Comparison of ENCODE assay signal across 9 cellular contexts in the genomic region with DNA sequence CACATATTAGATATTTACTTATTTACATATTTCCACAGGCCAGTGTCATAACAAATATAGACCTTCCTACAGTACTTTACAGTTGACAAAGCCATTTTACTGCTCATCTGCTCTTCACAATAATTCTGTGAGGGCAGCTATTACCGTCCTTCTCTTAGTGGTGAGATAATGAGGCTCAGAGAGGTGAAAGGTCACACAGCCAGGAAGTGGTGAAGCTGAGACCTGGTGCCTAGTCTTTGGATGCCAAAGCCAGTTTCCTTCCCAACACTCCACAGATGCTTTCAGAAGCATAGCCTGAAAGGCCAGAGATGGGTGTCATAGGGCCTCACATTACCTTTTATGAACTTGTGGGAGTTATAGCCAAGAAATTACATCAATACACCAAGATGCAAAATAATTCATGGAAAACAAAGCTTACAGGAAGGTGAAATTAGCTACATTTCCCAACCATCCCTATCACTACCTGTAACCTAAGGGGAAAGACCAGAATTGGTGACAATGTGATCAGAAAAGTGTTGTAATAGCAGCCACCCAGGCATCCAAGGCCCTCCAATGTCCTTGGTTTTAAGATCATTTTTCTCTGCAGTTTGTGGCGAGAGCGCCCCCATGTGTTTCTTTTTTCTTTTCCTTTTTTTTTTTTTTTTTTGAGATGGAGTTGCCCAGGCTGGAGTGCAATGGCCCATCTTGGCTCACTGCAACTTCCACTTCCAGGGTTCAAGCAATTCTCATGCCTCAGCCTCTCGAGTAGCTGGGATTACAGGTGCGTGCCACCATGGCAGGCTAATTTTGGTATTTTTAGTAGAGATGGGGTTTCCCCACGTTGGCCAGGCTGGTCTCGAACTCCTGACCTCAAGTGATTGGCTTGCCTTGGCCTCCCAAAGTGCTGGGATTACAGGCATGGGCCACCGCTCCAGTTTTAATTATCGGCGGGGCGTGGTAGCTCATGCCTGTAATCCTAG. TPM values are rescaled to one million over a fixed set of nuclear protein-coding genes. Genes with fewer than 3 reads are reported as not detected.
DNase-seq lines count a peak whose midpoint lies in the region; ATAC-seq and TF ChIP-seq lines count a peak whose summit lies in the region.
"Had no signal": no experiment of that assay in that cellular context is flagged by ENCODE, and none has a peak within 500 bp of the region (broad histone marks: within the 10 kb centered on the region; RNA-seq: fewer than 3 reads in every experiment).

No MANE protein-coding gene starts in this region.

- peak; percentile 64 for DNase-seq in activated CD4-positive, alpha-beta T cell treated with anti-CD3 and anti-CD28 coated beads, Interleukin-2, amount 10 ng/mL, durations not matched to agents 24 days and 14 days
- DNase-seq in activated CD4-positive, alpha-beta T cell treated with anti-CD3 and anti-CD28 coated beads for 4 hours = no peak
- DNase-seq in MV-4-11 (lab: John Stamatoyannopoulos, UW) = peak; percentile 16
- DNase-seq in activated naive CD8-positive, alpha-beta T cell treated with anti-CD3 and anti-CD28 coated beads, Interleukin-2, amount 50 U/mL, for 24 hours = peak; percentile 8
- DNase-seq in nephron progenitor cell = peak; percentile 36
- DNase-seq in foreskin melanocyte = no peak

- intact Hi-C loops in activated CD4-positive, alpha-beta T cell treated with anti-CD3 and anti-CD28 coated beads, Interleukin-2, amount 10 ng/mL, durations not matched to agents 24 days and 14 days (cut with micrococcal nuclease) = no loop called here

- peak; percentile 60 for TF ChIP-seq CTCF in nephron progenitor cell (IDR thresholded peaks at IDR 0.05)

- H3K9me3 Mint-ChIP-seq in activated CD4-positive, alpha-beta T cell treated with anti-CD3 and anti-CD28 coated beads, Interleukin-2, amount 10 ng/mL, durations not matched to agents 24 days and 14 days = no peaks in the 10 kb centered on the region
- H3K9me3 Mint-ChIP-seq in activated naive CD8-positive, alpha-beta T cell treated with anti-CD3 and anti-CD28 coated beads, Interleukin-2, amount 50 U/mL, for 24 hours = no peaks in the 10 kb centered on the region
- H3K9me3 Mint-ChIP-seq in nephron progenitor cell = no peaks in the 10 kb centered on the region

- H3K4me3 Mint-ChIP-seq in activated CD4-positive, alpha-beta T cell treated with anti-CD3 and anti-CD28 coated beads, Interleukin-2, amount 10 ng/mL, durations not matched to agents 24 days and 14 days = no peak overlapping the region
- H3K4me3 Mint-ChIP-seq in activated naive CD8-positive, alpha-beta T cell treated with anti-CD3 and anti-CD28 coated beads, Interleukin-2, amount 50 U/mL, for 24 hours = no peak overlapping the region
- H3K4me3 Mint-ChIP-seq in nephron progenitor cell = no peak overlapping the region
- H3K4me3 Mint-ChIP-seq: activated naive CD8-positive, alpha-beta T cell had no signal

- H3K27ac Mint-ChIP-seq in activated CD4-positive, alpha-beta T cell treated with anti-CD3 and anti-CD28 coated beads, Interleukin-2, amount 10 ng/mL, durations not matched to agents 24 days and 14 days = no peak overlapping the region
- no peak overlapping the region for H3K27ac Mint-ChIP-seq in activated naive CD8-positive, alpha-beta T cell treated with anti-CD3 and anti-CD28 coated beads, Interleukin-2, amount 50 U/mL, for 24 hours
- no peak overlapping the region for H3K27ac Mint-ChIP-seq in nephron progenitor cell
- H3K27ac Mint-ChIP-seq: activated naive CD8-positive, alpha-beta T cell had no signal

- peaks cover 3% of the 10 kb centered on the region for H3K27me3 Mint-ChIP-seq in activated CD4-positive, alpha-beta T cell treated with anti-CD3 and anti-CD28 coated beads, Interleukin-2, amount 10 ng/mL, durations not matched to agents 24 days and 14 days
- no peaks in the 10 kb centered on the region for H3K27me3 Mint-ChIP-seq in activated naive CD8-positive, alpha-beta T cell treated with anti-CD3 and anti-CD28 coated beads, Interleukin-2, amount 50 U/mL, for 24 hours
- H3K27me3 Mint-ChIP-seq in nephron progenitor cell (ENCODE audit: low read depth, poor library complexity) = peaks cover 13% of the 10 kb centered on the region
- H3K27me3 Mint-ChIP-seq: activated naive CD8-positive, alpha-beta T cell had no signal

- peaks cover 5% of the 10 kb centered on the region for H3K4me1 Mint-ChIP-seq in activated CD4-positive, alpha-beta T cell treated with anti-CD3 and anti-CD28 coated beads, Interleukin-2, amount 10 ng/mL, durations not matched to agents 24 days and 14 days
- peaks cover 5% of the 10 kb centered on the region for H3K4me1 Mint-ChIP-seq in activated naive CD8-positive, alpha-beta T cell treated with anti-CD3 and anti-CD28 coated beads, Interleukin-2, amount 50 U/mL, for 24 hours
- peaks cover 18% of the 10 kb centered on the region for H3K4me1 Mint-ChIP-seq in nephron progenitor cell

- H3K36me3 Mint-ChIP-seq in activated CD4-positive, alpha-beta T cell treated with anti-CD3 and anti-CD28 coated beads, Interleukin-2, amount 10 ng/mL, durations not matched to agents 24 days and 14 days (ENCODE audit: low read depth) = no peaks in the 10 kb centered on the region
- no peaks in the 10 kb centered on the region for H3K36me3 Mint-ChIP-seq in activated naive CD8-positive, alpha-beta T cell treated with anti-CD3 and anti-CD28 coated beads, Interleukin-2, amount 50 U/mL, for 24 hours (ENCODE audit: low read depth)
- H3K36me3 Mint-ChIP-seq in nephron progenitor cell (ENCODE audit: low read depth) = no peaks in the 10 kb centered on the region
- H3K36me3 Mint-ChIP-seq: activated naive CD8-positive, alpha-beta T cell had no signal

- ATAC-seq in activated naive CD8-positive, alpha-beta T cell treated with anti-CD3 and anti-CD28 coated beads, Interleukin-2, amount 50 U/mL, for 24 hours = peak; percentile 57
- no peak for ATAC-seq in HG03097 (IDR thresholded peaks at IDR 0.05; ENCODE audit: low FRiP score, unreplicated experiment)
- no peak for ATAC-seq in HG02938 (IDR thresholded peaks at IDR 0.05; ENCODE audit: unreplicated experiment)

RNA-seq across cellular contexts. Expression of a gene that starts 26.5 kb away (rescaled TPM):
- total RNA-seq in activated CD4-positive, alpha-beta T cell treated with anti-CD3 and anti-CD28 coated beads, Interleukin-2, amount 10 ng/mL, durations not matched to agents 24 days and 14 days = 1,147 and 1,194 TPM in 2 replicates

Comparison
In these comparisons a context has a peak if more than half of its experiments do, and no peak if none do; other contexts are left out.
1. DNase-seq: peak in activated CD4-positive, alpha-beta T cell treated with anti-CD3 and anti-CD28 coated beads, Interleukin-2, amount 10 ng/mL, durations not matched to agents 24 days and 14 days (single experiment), MV-4-11 (single experiment), activated naive CD8-positive, alpha-beta T cell treated with anti-CD3 and anti-CD28 coated beads, Interleukin-2, amount 50 U/mL, for 24 hours (single experiment) and nephron progenitor cell (single experiment); none in activated CD4-positive, alpha-beta T cell treated with anti-CD3 and anti-CD28 coated beads for 4 hours (0 of 2) and foreskin melanocyte (single experiment).